8 cellular contexts compared by ENCODE assay signal in genomic region chr2:88880441-88880953, GRCh38.
DNase-seq lines count a peak whose midpoint lies in the region; ATAC-seq and TF ChIP-seq lines count a peak whose summit lies in the region.

No MANE protein-coding gene starts in this region.

- no peaks in the 10 kb centered on the region for H3K9me3 ChIP-seq in right atrium auricular region
- H3K9me3 ChIP-seq in gastrocnemius medialis, result no peaks in the 10 kb centered on the region

- H3K27me3 Mint-ChIP-seq in activated naive CD8-positive, alpha-beta T cell treated with anti-CD3 and anti-CD28 coated beads, Interleukin-2, amount 50 U/mL, for 24 hours, result peaks cover 3% of the 10 kb centered on the region

- H3K27ac Mint-ChIP-seq in activated naive CD8-positive, alpha-beta T cell treated with anti-CD3 and anti-CD28 coated beads, Interleukin-2, amount 50 U/mL, for 24 hours, result no peak overlapping the region

- H3K27ac ChIP-seq in right atrium auricular region, result no peak overlapping the region
- no peak overlapping the region for H3K27ac ChIP-seq in gastrocnemius medialis

- intact Hi-C loops in gastrocnemius medialis (cut with DNase I; ENCODE audit: low total_unique reads), result no loop called here

- no peaks in the 10 kb centered on the region for H3K27me3 ChIP-seq in right atrium auricular region
- H3K27me3 ChIP-seq in gastrocnemius medialis, result peaks cover 0 to 5% (median 0%) of the 10 kb centered on the region in 3 donors

- H3K4me3 Mint-ChIP-seq in activated naive CD8-positive, alpha-beta T cell treated with anti-CD3 and anti-CD28 coated beads, Interleukin-2, amount 50 U/mL, for 24 hours, result no peak overlapping the region

- H3K4me1 Mint-ChIP-seq in activated naive CD8-positive, alpha-beta T cell treated with anti-CD3 and anti-CD28 coated beads, Interleukin-2, amount 50 U/mL, for 24 hours, result no peaks in the 10 kb centered on the region

- H3K4me3 ChIP-seq in right atrium auricular region (peak overlapping the region in 1 of 2 donors; percentile 5), gastrocnemius medialis (no peak overlapping the region)

- H3K36me3 ChIP-seq in right atrium auricular region (no peaks in the 10 kb centered on the region), gastrocnemius medialis (no peaks in the 10 kb centered on the region)

- H3K4me1 ChIP-seq in right atrium auricular region, result no peaks in the 10 kb centered on the region
- peaks cover 0 to 8% of the 10 kb centered on the region in 2 donors for H3K4me1 ChIP-seq in gastrocnemius medialis

- in situ Hi-C loops in gastrocnemius medialis (cut with MboI; ENCODE audit: low sequenced_read_pairs in 4 of 4), result no loop called here

- peak; percentile 59 for ATAC-seq in HG02938 (IDR thresholded peaks at IDR 0.05; ENCODE audit: unreplicated experiment)
- ATAC-seq in activated naive CD8-positive, alpha-beta T cell treated with anti-CD3 and anti-CD28 coated beads, Interleukin-2, amount 50 U/mL, for 24 hours, result peak; percentile 59
- peak in 1 of 2 donors; percentile 71 for ATAC-seq in gastrocnemius medialis

- TF ChIP-seq CTCF in right atrium auricular region (IDR thresholded peaks at IDR 0.05) (peak; percentile 54 to 89), gastrocnemius medialis (IDR thresholded peaks at IDR 0.05 in 4 of 5, conservative IDR thresholded peaks at IDR 0.05 in 1 of 5) (peak; percentile 34 to 77 (median 59))

- DNase-seq in SHP77 (lab: John Stamatoyannopoulos, UW), result peak; percentile 16 to 27
- no peak for DNase-seq in SHP77 treated with DMSO at 0.1 percent for 48 hours (lab: John Stamatoyannopoulos, UW)
- DNase-seq in NCI-H526 (lab: John Stamatoyannopoulos, UW), result peak; percentile 88 to 93
- DNase-seq in activated naive CD8-positive, alpha-beta T cell treated with anti-CD3 and anti-CD28 coated beads, Interleukin-2, amount 50 U/mL, for 24 hours, result peak; percentile 18
- DNase-seq in right atrium auricular region (ENCODE audit: low spot score), result peak; percentile 63
- no peak for DNase-seq in gastrocnemius medialis
- no peak for DNase-seq in activated CD4-positive, CD25-positive, alpha-beta regulatory T cell treated with anti-CD3 and anti-CD28 coated beads, Interleukin-2, amount 50 U/mL, for 72 hours

- H3K36me3 Mint-ChIP-seq in activated naive CD8-positive, alpha-beta T cell treated with anti-CD3 and anti-CD28 coated beads, Interleukin-2, amount 50 U/mL, for 24 hours (ENCODE audit: low read depth), result no peaks in the 10 kb centered on the region

- TF ChIP-seq POLR2A in gastrocnemius medialis (IDR thresholded peaks at IDR 0.05), result no peak

- H3K9me3 Mint-ChIP-seq in activated naive CD8-positive, alpha-beta T cell treated with anti-CD3 and anti-CD28 coated beads, Interleukin-2, amount 50 U/mL, for 24 hours, result no peaks in the 10 kb centered on the region

Comparison
In these comparisons a context has a peak if more than half of its experiments do, and no peak if none do; other contexts are left out.
1. DNase-seq: peak in SHP77 (2 of 2), NCI-H526 (2 of 2), activated naive CD8-positive, alpha-beta T cell treated with anti-CD3 and anti-CD28 coated beads, Interleukin-2, amount 50 U/mL, for 24 hours (single experiment) and right atrium auricular region (single experiment); none in SHP77 treated with DMSO at 0.1 percent for 48 hours (single experiment), gastrocnemius medialis (0 of 2) and activated CD4-positive, CD25-positive, alpha-beta regulatory T cell treated with anti-CD3 and anti-CD28 coated beads, Interleukin-2, amount 50 U/mL, for 72 hours (single experiment).